13 cellular contexts compared by ENCODE assay signal in the genomic region with DNA sequence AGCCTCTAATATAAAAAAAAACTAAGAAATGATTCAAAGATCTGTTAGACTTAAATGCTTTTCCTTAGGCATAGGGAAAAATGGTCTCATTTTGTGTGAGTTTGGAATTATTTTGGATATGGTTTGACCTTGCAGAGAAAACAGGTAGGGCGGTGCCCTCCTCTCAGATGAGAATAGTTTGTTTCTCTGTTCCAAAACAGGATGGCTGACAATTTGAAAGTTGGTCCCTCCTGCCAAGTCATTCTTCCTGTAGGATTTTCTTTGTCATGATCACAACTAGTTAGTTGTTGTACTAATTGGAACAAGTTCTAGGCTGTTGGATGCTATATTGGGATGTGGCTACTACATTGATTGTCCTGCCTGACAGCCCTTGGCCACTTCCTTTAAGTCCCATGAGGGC.
"Had no signal": no experiment of that assay in that cellular context is flagged by ENCODE, and none has a peak within 500 bp of the region (broad histone marks: within the 10 kb centered on the region; RNA-seq: fewer than 3 reads in every experiment).

No MANE protein-coding gene starts in this region.

- H3K4me1 ChIP-seq: ascending aorta had no signal

- H3K9me3 ChIP-seq: ascending aorta, SK-N-SH had no signal

- H3K4me3 ChIP-seq: ascending aorta, cardiac muscle cell, K562, PC-9 had no signal

- DNase-seq: activated CD4-positive, alpha-beta T cell treated with anti-CD3 and anti-CD28 coated beads, Interleukin-2, amount 50 U/mL, for 4 hours; activated effector memory CD4-positive, alpha-beta T cell treated with anti-CD3 and anti-CD28 coated beads, Interleukin-2, amount 50 U/mL, for 16 hours; activated naive CD4-positive, alpha-beta T cell; activated naive CD8-positive, alpha-beta T cell treated with anti-CD3 and anti-CD28 coated beads, Interleukin-2, amount 10 ng/mL, durations not matched to agents 7 days and 5 days; activated T-cell treated with anti-CD3 and anti-CD28 coated beads, Interleukin-2, amount 50 U/mL, for 1 hour; NCI-H1930; NCI-H2081 treated with DMSO at 0.1 percent for 48 hours had no signal

- H3K27ac ChIP-seq: ascending aorta, cardiac muscle cell, PC-9, RWPE1 had no signal

- H2AFZ ChIP-seq: PC-9 had no signal

- H3K27me3 ChIP-seq: ascending aorta, cardiac muscle cell had no signal

- H3K36me3 ChIP-seq: ascending aorta, cardiac muscle cell had no signal

- H3K4me2 ChIP-seq: PC-9, SK-N-SH had no signal

- H3K9ac ChIP-seq: SK-N-SH had no signal
